8 cellular contexts compared by ENCODE assay signal in genomic region chr16:66516172-66516807, GRCh38. TPM values are rescaled to one million over a fixed set of nuclear protein-coding genes. Genes with fewer than 3 reads are reported as not detected.
DNase-seq lines count a peak whose midpoint lies in the region; ATAC-seq lines count a peak whose summit lies in the region.

No MANE protein-coding gene starts in this region.

- H3K27me3 ChIP-seq in CD4-positive, alpha-beta memory T cell (ENCODE audit: insufficient read depth, low read length) = no peaks in the 10 kb centered on the region
- H3K27me3 ChIP-seq in mesenchymal stem cell (ENCODE audit: control insufficient read depth in 1 of 2, insufficient read depth in 1 of 2, low read length in 2 of 2) = no peaks in the 10 kb centered on the region

- no peaks in the 10 kb centered on the region for H3K9me3 Mint-ChIP-seq in CD4-positive, alpha-beta memory T cell
- no peaks in the 10 kb centered on the region for H3K9me3 Mint-ChIP-seq in activated CD4-positive, alpha-beta memory T cell treated with anti-CD3 and anti-CD28 coated beads for 36 hours

- no peak overlapping the region for H2AFZ ChIP-seq in mesenchymal stem cell (ENCODE audit: low read depth, low read length)

- H3K9me3 ChIP-seq in CD4-positive, alpha-beta memory T cell (ENCODE audit: control insufficient read depth in 1 of 2, low read length in 2 of 2) = no peaks in the 10 kb centered on the region
- H3K9me3 ChIP-seq in mesenchymal stem cell (ENCODE audit: control insufficient read depth, low read length) = no peaks in the 10 kb centered on the region

- peak overlapping the region; percentile 59 to 83 (median 74) for H3K4me3 Mint-ChIP-seq in CD4-positive, alpha-beta memory T cell
- H3K4me3 Mint-ChIP-seq in activated CD4-positive, alpha-beta memory T cell treated with anti-CD3 and anti-CD28 coated beads for 36 hours = peak overlapping the region; percentile 87

- H2AK5ac ChIP-seq in mesenchymal stem cell (ENCODE audit: low read length, severe bottlenecking) = peak overlapping the region; percentile 62

- no peak overlapping the region for H3K4me2 ChIP-seq in mesenchymal stem cell (ENCODE audit: low read length, poor library complexity, severe bottlenecking)

- peak overlapping the region; percentile 76 for H3K27ac ChIP-seq in CD4-positive, alpha-beta memory T cell (ENCODE audit: low read depth, low read length)
- peak overlapping the region; percentile 98 for H3K27ac ChIP-seq in mesenchymal stem cell (ENCODE audit: low read length, poor library complexity, severe bottlenecking)

- H4K91ac ChIP-seq in mesenchymal stem cell (ENCODE audit: low read length) = peak overlapping the region; percentile 94

- H3K9ac ChIP-seq in mesenchymal stem cell (ENCODE audit: low read length) = peak overlapping the region; percentile 46

- peaks cover 73% of the 10 kb centered on the region for H3K4me1 ChIP-seq in CD4-positive, alpha-beta memory T cell (ENCODE audit: insufficient read depth, low read length)
- peaks cover 46% of the 10 kb centered on the region for H3K4me1 ChIP-seq in mesenchymal stem cell (ENCODE audit: control insufficient read depth, insufficient read depth, low read depth, low read length)

- H3K36me3 Mint-ChIP-seq in CD4-positive, alpha-beta memory T cell = no peaks in the 10 kb centered on the region
- no peaks in the 10 kb centered on the region for H3K36me3 Mint-ChIP-seq in activated CD4-positive, alpha-beta memory T cell treated with anti-CD3 and anti-CD28 coated beads for 36 hours

- H2BK120ac ChIP-seq in mesenchymal stem cell (ENCODE audit: low read depth, low read length) = peak overlapping the region; percentile 68

- H3K36me3 ChIP-seq in CD4-positive, alpha-beta memory T cell (ENCODE audit: insufficient read depth, low read length) = no peaks in the 10 kb centered on the region
- peaks cover 25 to 28% of the 10 kb centered on the region in 2 experiments for H3K36me3 ChIP-seq in mesenchymal stem cell (ENCODE audit: control insufficient read depth in 1 of 2, insufficient read depth in 2 of 2, low read depth in 1 of 2, low read length in 2 of 2)

- intact Hi-C loops in CD4-positive, alpha-beta memory T cell (cut with micrococcal nuclease) = loop anchor here (1.0 to 2.0 kb wide), 2 partner anchors 8 to 89 kb away; partner anchors contain the start of gene CMTM3
- intact Hi-C loops in activated CD4-positive, alpha-beta memory T cell treated with anti-CD3 and anti-CD28 coated beads for 36 hours (cut with micrococcal nuclease) = loop anchor here (1.0 to 2.0 kb wide), 5 partner anchors 38 to 359 kb away; partner anchors contain the start of gene CMTM3

- ATAC-seq in HG02885 (IDR thresholded peaks at IDR 0.05; ENCODE audit: poor library complexity, unreplicated experiment) (peak; percentile 6), HG03095 (IDR thresholded peaks at IDR 0.05; ENCODE audit: unreplicated experiment) (no peak), GM18909 (IDR thresholded peaks at IDR 0.05; ENCODE audit: poor library complexity, unreplicated experiment) (no peak)

- WGBS in mesenchymal stem cell = 62% methylated on average over 13 of the region's 13 CpGs

- no peaks in the 10 kb centered on the region for H3K27me3 Mint-ChIP-seq in CD4-positive, alpha-beta memory T cell
- no peaks in the 10 kb centered on the region for H3K27me3 Mint-ChIP-seq in activated CD4-positive, alpha-beta memory T cell treated with anti-CD3 and anti-CD28 coated beads for 36 hours

- POLR2A ChIA-PET in CD4-positive, alpha-beta memory T cell (lab: Charles Lee; ENCODE audit: partially characterized antibody) = interaction anchor here (0.9 to 2.5 kb wide), 6 partner anchors 34 to 88 kb away, joined by 3 to 13 read pairs (median 9); partner anchors contain the start of genes CKLF, CMTM3 and TK2
- POLR2A ChIA-PET in activated CD4-positive, alpha-beta memory T cell treated with anti-CD3 and anti-CD28 coated beads for 36 hours (lab: Charles Lee) = interaction anchor here (1.0 to 1.1 kb wide), 2 partner anchors 36 to 59 kb away, joined by 3 to 4 read pairs; partner anchors contain the start of gene CKLF

- H3K18ac ChIP-seq in mesenchymal stem cell (ENCODE audit: low read depth in 1 of 2, low read length in 2 of 2) = peak overlapping the region; percentile 2 to 98

- peak overlapping the region; percentile 4 for H2BK15ac ChIP-seq in mesenchymal stem cell (ENCODE audit: low read depth, poor library complexity, severe bottlenecking)

- H3K4me3 ChIP-seq in CD4-positive, alpha-beta memory T cell (ENCODE audit: low read length in 2 of 2) = no peak overlapping the region
- no peak overlapping the region for H3K4me3 ChIP-seq in mesenchymal stem cell (ENCODE audit: insufficient read depth in 1 of 2, low read depth in 1 of 2, low read length in 2 of 2)

- CTCF ChIA-PET in CD4-positive, alpha-beta memory T cell (lab: Charles Lee; ENCODE audit: partially characterized antibody) = interaction anchor here (0.8 to 1.4 kb wide), 8 partner anchors 9 to 111 kb away, joined by 3 to 10 read pairs (median 4); partner anchors contain the start of gene CKLF
- CTCF ChIA-PET in activated CD4-positive, alpha-beta memory T cell treated with anti-CD3 and anti-CD28 coated beads for 36 hours (lab: Charles Lee) = interaction anchor here (0.8 to 1.5 kb wide), 18 partner anchors 9 to 351 kb away, joined by 3 to 26 read pairs (median 5); partner anchors contain the start of gene CKLF

- H2BK5ac ChIP-seq in mesenchymal stem cell (ENCODE audit: low read depth, low read length, poor library complexity, severe bottlenecking) = peak overlapping the region; percentile 97

- peak overlapping the region in 1 of 2 experiments; percentile 97 for H3K4ac ChIP-seq in mesenchymal stem cell (ENCODE audit: low read depth in 1 of 2, low read length in 2 of 2)

- no peak for DNase-seq in CD4-positive, alpha-beta memory T cell
- no peak for DNase-seq in activated CD4-positive, alpha-beta memory T cell treated with anti-CD3 and anti-CD28 coated beads for 36 hours
- no peak for DNase-seq in mesenchymal stem cell
- DNase-seq in stimulated activated CD4-positive, alpha-beta T cell treated with anti-CD3 and anti-CD28 coated beads, Interleukin-4, amount 100 ng/mL, for 1 hour = no peak
- no peak for DNase-seq in stimulated activated CD4-positive, alpha-beta T cell treated with anti-CD3 and anti-CD28 coated beads, Interleukin-2, amount 100 ng/mL, for 48 hours

- peak overlapping the region in 1 of 2 experiments; percentile 93 for H3K14ac ChIP-seq in mesenchymal stem cell (ENCODE audit: low read length in 2 of 2)

- H3K27ac Mint-ChIP-seq in CD4-positive, alpha-beta memory T cell = peak overlapping the region; percentile 96 to 99 (median 98)
- H3K27ac Mint-ChIP-seq in activated CD4-positive, alpha-beta memory T cell treated with anti-CD3 and anti-CD28 coated beads for 36 hours = peak overlapping the region; percentile 99

- peak overlapping the region in 1 of 2 experiments; percentile 83 for H3K23ac ChIP-seq in mesenchymal stem cell (ENCODE audit: low read length in 2 of 2)

- H4K8ac ChIP-seq in mesenchymal stem cell (ENCODE audit: low read length) = peak overlapping the region; percentile 93

- peaks cover 49 to 94% (median 68%) of the 10 kb centered on the region in 4 donors for H3K4me1 Mint-ChIP-seq in CD4-positive, alpha-beta memory T cell
- H3K4me1 Mint-ChIP-seq in activated CD4-positive, alpha-beta memory T cell treated with anti-CD3 and anti-CD28 coated beads for 36 hours (ENCODE audit: low read depth) = peaks cover 66% of the 10 kb centered on the region

- peaks cover 19% of the 10 kb centered on the region for H3K79me1 ChIP-seq in mesenchymal stem cell (replicated peaks; ENCODE audit: low read length, poor library complexity, severe bottlenecking)

- H2BK12ac ChIP-seq in mesenchymal stem cell (ENCODE audit: low read length in 2 of 2) = peak overlapping the region; percentile 2 to 100

RNA-seq across cellular contexts. Expression of gene TK2, which starts 33.6 kb away (rescaled TPM):
- total RNA-seq in CD4-positive, alpha-beta memory T cell = 10 to 100 TPM in 1 of 2 experiments, 1 to 10 TPM in 1; 9.0 to 10.2 TPM
- 1 to 10 TPM; 3.9 to 5.9 TPM for polyA plus RNA-seq in CD4-positive, alpha-beta memory T cell
- total RNA-seq in activated CD4-positive, alpha-beta memory T cell treated with anti-CD3 and anti-CD28 coated beads for 36 hours = 1 to 10 TPM; 5.4 to 5.8 TPM
- 12.5 TPM for polyA plus RNA-seq in mesenchymal stem cell (2013, experiment 1 of 2)
- polyA plus RNA-seq in mesenchymal stem cell (2013, experiment 2 of 2) = 12.8 TPM

RNA-seq across cellular contexts. Expression of gene CKLF, which starts 36.1 kb away (rescaled TPM):
- 10 to 100 TPM; 71.0 to 76.6 TPM for total RNA-seq in CD4-positive, alpha-beta memory T cell
- polyA plus RNA-seq in CD4-positive, alpha-beta memory T cell = 100 to 1,000 TPM; 154 to 173 TPM
- total RNA-seq in activated CD4-positive, alpha-beta memory T cell treated with anti-CD3 and anti-CD28 coated beads for 36 hours = 100 to 1,000 TPM; 167 to 173 TPM
- polyA plus RNA-seq in mesenchymal stem cell (2013, experiment 1 of 2) = 47.1 TPM
- 49.9 TPM for polyA plus RNA-seq in mesenchymal stem cell (2013, experiment 2 of 2)

RNA-seq across cellular contexts. Expression of gene CMTM1, which starts 49.9 kb away (rescaled TPM):
- total RNA-seq in CD4-positive, alpha-beta memory T cell = 10 to 100 TPM; 12.2 to 13.4 TPM
- 1 to 10 TPM in 1 of 2 donors, under 1 TPM in 1; 0.80 to 1.6 TPM for polyA plus RNA-seq in CD4-positive, alpha-beta memory T cell
- 10 to 100 TPM; 10.1 to 11.5 TPM for total RNA-seq in activated CD4-positive, alpha-beta memory T cell treated with anti-CD3 and anti-CD28 coated beads for 36 hours
- polyA plus RNA-seq in mesenchymal stem cell (2013, experiment 1 of 2) = 1.8 TPM
- polyA plus RNA-seq in mesenchymal stem cell (2013, experiment 2 of 2) = 1.5 TPM
